25 cellular contexts compared by ENCODE assay signal in the genomic region with DNA sequence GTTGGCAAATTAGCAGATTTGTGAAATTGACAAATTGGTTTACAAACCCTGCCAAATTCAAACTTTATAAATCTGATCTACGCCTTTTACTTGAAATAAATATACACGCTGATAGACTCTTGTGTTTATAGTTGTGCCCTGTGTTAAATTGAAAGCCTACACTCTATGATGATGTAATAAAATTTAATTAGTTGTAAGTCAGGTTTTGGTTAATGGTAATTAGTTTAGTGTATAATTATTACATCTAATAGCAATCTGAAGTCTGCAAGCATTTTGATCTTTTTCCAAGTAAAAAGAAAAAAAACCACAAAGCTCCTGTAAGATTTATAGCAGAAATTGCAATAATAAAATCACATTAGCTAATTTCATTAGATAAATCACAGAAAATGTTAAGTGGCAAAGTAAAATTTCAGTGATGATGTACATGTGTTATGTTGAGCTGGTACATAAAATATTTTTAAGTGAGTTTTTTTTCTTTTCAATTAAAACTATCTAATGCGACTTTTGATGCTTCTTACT.
"Had no signal": no experiment of that assay in that cellular context is flagged by ENCODE, and none has a peak within 500 bp of the region (broad histone marks: within the 10 kb centered on the region; RNA-seq: fewer than 3 reads in every experiment).

No MANE protein-coding gene starts in this region.

- H3K27me3 ChIP-seq: esophagus squamous epithelium, gastroesophageal sphincter, hepatocyte, left lung had no signal

- H3K36me3 ChIP-seq: esophagus squamous epithelium, gastroesophageal sphincter, heart left ventricle, left lung, lower lobe of right lung had no signal

- H2AFZ ChIP-seq: hepatocyte had no signal

- DNase-seq: dermis blood vessel endothelial cell; dorsolateral prefrontal cortex; effector CD4-positive, alpha-beta T cell; effector memory CD4-positive, alpha-beta T cell; erythroblast; esophagus squamous epithelium; foreskin fibroblast; heart left ventricle; hypothalamus; immature natural killer cell; islet precursor cell; left cardiac atrium; left lung; left ventricle myocardium superior; lower lobe of right lung; mesendoderm; midbrain; naive thymus-derived CD4-positive, alpha-beta T cell had no signal

- H3K27ac ChIP-seq: coronary artery, dorsolateral prefrontal cortex, epithelial cell of prostate, esophagus squamous epithelium, gastroesophageal sphincter, heart left ventricle, hepatocyte, left lung, lower lobe of right lung had no signal

- H3K4me2 ChIP-seq: hepatocyte had no signal

- FAIRE-seq: colon, frontal cortex had no signal

- H3K9me3 ChIP-seq: esophagus squamous epithelium, gastroesophageal sphincter, heart left ventricle, left lung, lower lobe of right lung had no signal

- H3K4me1 ChIP-seq: gastroesophageal sphincter, heart left ventricle, left lung, lower lobe of right lung had no signal

- H3K4me3 ChIP-seq: coronary artery, dorsolateral prefrontal cortex, esophagus squamous epithelium, gastroesophageal sphincter, heart left ventricle, hepatocyte, left lung, lower lobe of right lung had no signal

- ATAC-seq: esophagus mucosa; gastroesophageal sphincter; heart left ventricle; left cardiac atrium; left lung; left ventricle myocardium superior; lower lobe of right lung; naive thymus-derived CD4-positive, alpha-beta T cell had no signal
